Comparison of ENCODE assay signal across 10 cellular contexts in the genomic region with DNA sequence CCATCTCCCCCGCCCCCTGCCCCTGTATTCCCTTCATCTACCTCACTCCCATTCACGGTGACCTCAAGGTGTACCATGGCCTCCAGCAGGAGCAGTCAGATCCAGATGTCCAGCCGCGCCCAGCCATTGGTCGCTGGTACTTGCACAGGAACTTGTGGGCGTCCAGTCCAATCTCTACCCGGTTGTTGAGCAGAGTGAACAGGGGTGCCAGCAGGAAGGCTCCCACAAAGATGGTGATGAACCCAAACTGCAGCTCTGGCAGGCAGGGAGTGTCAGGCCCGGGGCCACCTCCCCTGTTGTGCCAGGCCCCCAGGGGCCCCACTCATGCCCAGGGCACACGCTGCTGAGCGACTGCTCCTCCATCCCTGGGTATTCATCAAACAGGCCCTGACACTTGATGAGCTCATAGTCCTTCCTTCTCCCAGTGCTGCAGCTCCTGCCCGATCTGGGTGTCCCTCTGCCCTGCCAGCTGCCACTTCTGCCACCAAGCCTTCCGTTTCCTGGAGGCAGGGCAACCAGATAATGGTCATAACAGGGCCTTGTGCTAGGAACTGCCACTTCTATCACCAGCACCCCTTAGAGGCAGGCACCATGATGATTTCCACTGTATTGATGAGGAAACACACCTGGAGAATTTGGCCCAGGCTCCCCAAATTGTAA. TPM values are rescaled to one million over a fixed set of nuclear protein-coding genes. Genes with fewer than 3 reads are reported as not detected.
DNase-seq lines count a peak whose midpoint lies in the region; ATAC-seq, FAIRE-seq and TF ChIP-seq lines count a peak whose summit lies in the region.
"Had no signal": no experiment of that assay in that cellular context is flagged by ENCODE, and none has a peak within 500 bp of the region (broad histone marks: within the 10 kb centered on the region; RNA-seq: fewer than 3 reads in every experiment).

No MANE protein-coding gene starts in this region.

- no peaks in the 10 kb centered on the region for H4K20me1 ChIP-seq in GM23338 (replicated peaks; ENCODE audit: insufficient read depth)
- H4K20me1 ChIP-seq in keratinocyte (ENCODE audit: control insufficient read depth, extremely low read depth, insufficient read depth, low read length): no peaks in the 10 kb centered on the region

- DNase-seq in GM23338 (ENCODE audit: low spot score) (no peak), T-cell (no peak), keratinocyte (ENCODE audit: low read depth, low spot score) (no peak), foreskin melanocyte (no peak), GM19238 (ENCODE audit: insufficient read length, low spot score) (no peak), Kasumi-1 (lab: John Stamatoyannopoulos, UW) (no peak)
- DNase-seq in stimulated activated CD4-positive, alpha-beta T cell treated with anti-CD3 and anti-CD28 coated beads, Interleukin-4, amount 100 ng/mL, for 1 hour: no peak

- dilution Hi-C loops in keratinocyte (cut with MboI; ENCODE audit: extremely low pct_ligation_motif_present, low sequenced_read_pairs): no loop called here

- no peaks in the 10 kb centered on the region for H3K9me3 ChIP-seq in keratinocyte (ENCODE audit: control insufficient read depth, low read depth, low read length)

- H3K9me3 Mint-ChIP-seq in GM23338: no peaks in the 10 kb centered on the region; the same call in 2 of the 3 replicates
- no peaks in the 10 kb centered on the region for H3K9me3 Mint-ChIP-seq in T-cell

- H2AFZ ChIP-seq in GM23338 (peak overlapping the region; percentile 94), keratinocyte (ENCODE audit: control insufficient read depth, low read length) (no peak overlapping the region)

- H3K27me3 ChIP-seq in GM23338 (ENCODE audit: insufficient read depth) (peaks cover 8% of the 10 kb centered on the region), keratinocyte (ENCODE audit: control insufficient read depth, extremely low read depth, insufficient read depth, low read length) (no peaks in the 10 kb centered on the region)

- H3K4me3 Mint-ChIP-seq in GM23338: peak overlapping the region; percentile 77
- H3K4me3 Mint-ChIP-seq in T-cell: peak overlapping the region; percentile 36 to 83 (median 48)

- FAIRE-seq in keratinocyte (lab: Jason Lieb, UNC): no peak
- FAIRE-seq: bronchial epithelial cell, RCC 7860 had no signal

- H3K9ac ChIP-seq in keratinocyte (ENCODE audit: control insufficient read depth, extremely low read depth, insufficient read depth, low read length): no peak overlapping the region

- H3K4me2 ChIP-seq in GM23338: peak overlapping the region; percentile 94
- H3K4me2 ChIP-seq in keratinocyte (ENCODE audit: control insufficient read depth, extremely low read depth, insufficient read depth, low read depth, low read length): peak overlapping the region; percentile 82

- H3K9me2 ChIP-seq in GM23338 (ENCODE audit: insufficient read depth): no peaks in the 10 kb centered on the region

- H3K36me3 ChIP-seq in GM23338 (ENCODE audit: insufficient read depth): no peaks in the 10 kb centered on the region
- no peaks in the 10 kb centered on the region for H3K36me3 ChIP-seq in keratinocyte (ENCODE audit: control insufficient read depth in 2 of 2, extremely low read depth in 1 of 2, insufficient read depth in 2 of 2, low read length in 2 of 2)

- no peaks in the 10 kb centered on the region for H3K9me1 ChIP-seq in keratinocyte (ENCODE audit: control insufficient read depth, extremely low read depth, insufficient read depth, low read length)

- POLR2A ChIA-PET in T-cell (lab: Charles Lee): interaction anchor here in 1 of 2 donors (0.7 to 1.4 kb wide), 2 partner anchors 60 to 687 kb away, joined by 5 to 6 read pairs; no protein-coding TSS in a partner anchor

- TF ChIP-seq CTCF in GM23338 (conservative IDR thresholded peaks at IDR 0.05; ENCODE audit: low read depth in 2 of 2) (no peak), keratinocyte (optimal IDR thresholded peaks at IDR 0.05 in 1 of 3, IDR thresholded peaks at IDR 0.05 in 1 of 3, conservative IDR thresholded peaks at IDR 0.05 in 1 of 3; ENCODE audit: extremely low read depth in 1 of 3, insufficient read depth in 2 of 3, low read length in 3 of 3) (no peak)

- no peak overlapping the region for H3K27ac ChIP-seq in GM23338 (ENCODE audit: low read depth)
- no peak overlapping the region for H3K27ac ChIP-seq in keratinocyte (ENCODE audit: control insufficient read depth, insufficient read depth, low read length)
- H3K27ac ChIP-seq in skin epidermis: peak overlapping the region in 13 of 21 experiments; percentile 37 to 87 (median 71)

- CTCF ChIA-PET in T-cell (lab: Charles Lee): no interaction called here

- H3K4me1 Mint-ChIP-seq in GM23338 (peaks cover 8% of the 10 kb centered on the region), T-cell (peaks cover 18 to 25% (median 23%) of the 10 kb centered on the region in 3 donors)

- H3K4me1 ChIP-seq in GM23338 (ENCODE audit: insufficient read depth) (peaks cover 16% of the 10 kb centered on the region), keratinocyte (ENCODE audit: control insufficient read depth, extremely low read depth, insufficient read depth, low read length) (peaks cover 12% of the 10 kb centered on the region)

- H3K36me3 Mint-ChIP-seq in GM23338 (ENCODE audit: low read depth): no peaks in the 10 kb centered on the region
- no peaks in the 10 kb centered on the region for H3K36me3 Mint-ChIP-seq in T-cell

- peak overlapping the region; percentile 73 for H3K4me3 ChIP-seq in GM23338
- no peak overlapping the region for H3K4me3 ChIP-seq in keratinocyte (ENCODE audit: control insufficient read depth in 2 of 3, extremely low read depth in 1 of 3, insufficient read depth in 2 of 3, low read depth in 1 of 3, low read length in 3 of 3)
- H3K4me3 ChIP-seq in skin epidermis: peak overlapping the region in 2 of 7 experiments; percentile 14 to 45

- H3F3A ChIP-seq in GM23338 (replicated peaks; ENCODE audit: low read depth): peaks cover 4% of the 10 kb centered on the region; the same call in 1 of the 2 replicates

- H3K27ac Mint-ChIP-seq in GM23338: no peak overlapping the region
- H3K27ac Mint-ChIP-seq in T-cell: peak overlapping the region; percentile 21 to 79

- ATAC-seq in GM23338: no peak
- no peak for ATAC-seq in T-cell (replicated peaks in 1 of 4)

- H3K79me2 ChIP-seq in GM23338 (replicated peaks; ENCODE audit: insufficient read depth) (no peaks in the 10 kb centered on the region), keratinocyte (ENCODE audit: control insufficient read depth, insufficient read depth, low read length) (no peaks in the 10 kb centered on the region)

- H3K27me3 Mint-ChIP-seq in GM23338 (ENCODE audit: insufficient read depth, low read depth, poor library complexity) (peaks cover 21% of the 10 kb centered on the region), T-cell (no peaks in the 10 kb centered on the region)

TF ChIP-seq in GM23338, 12 proteins besides CTCF, POLR2A, EP300 and RAD21 (continues in another document):
- TF ChIP-seq, protein P1, sequence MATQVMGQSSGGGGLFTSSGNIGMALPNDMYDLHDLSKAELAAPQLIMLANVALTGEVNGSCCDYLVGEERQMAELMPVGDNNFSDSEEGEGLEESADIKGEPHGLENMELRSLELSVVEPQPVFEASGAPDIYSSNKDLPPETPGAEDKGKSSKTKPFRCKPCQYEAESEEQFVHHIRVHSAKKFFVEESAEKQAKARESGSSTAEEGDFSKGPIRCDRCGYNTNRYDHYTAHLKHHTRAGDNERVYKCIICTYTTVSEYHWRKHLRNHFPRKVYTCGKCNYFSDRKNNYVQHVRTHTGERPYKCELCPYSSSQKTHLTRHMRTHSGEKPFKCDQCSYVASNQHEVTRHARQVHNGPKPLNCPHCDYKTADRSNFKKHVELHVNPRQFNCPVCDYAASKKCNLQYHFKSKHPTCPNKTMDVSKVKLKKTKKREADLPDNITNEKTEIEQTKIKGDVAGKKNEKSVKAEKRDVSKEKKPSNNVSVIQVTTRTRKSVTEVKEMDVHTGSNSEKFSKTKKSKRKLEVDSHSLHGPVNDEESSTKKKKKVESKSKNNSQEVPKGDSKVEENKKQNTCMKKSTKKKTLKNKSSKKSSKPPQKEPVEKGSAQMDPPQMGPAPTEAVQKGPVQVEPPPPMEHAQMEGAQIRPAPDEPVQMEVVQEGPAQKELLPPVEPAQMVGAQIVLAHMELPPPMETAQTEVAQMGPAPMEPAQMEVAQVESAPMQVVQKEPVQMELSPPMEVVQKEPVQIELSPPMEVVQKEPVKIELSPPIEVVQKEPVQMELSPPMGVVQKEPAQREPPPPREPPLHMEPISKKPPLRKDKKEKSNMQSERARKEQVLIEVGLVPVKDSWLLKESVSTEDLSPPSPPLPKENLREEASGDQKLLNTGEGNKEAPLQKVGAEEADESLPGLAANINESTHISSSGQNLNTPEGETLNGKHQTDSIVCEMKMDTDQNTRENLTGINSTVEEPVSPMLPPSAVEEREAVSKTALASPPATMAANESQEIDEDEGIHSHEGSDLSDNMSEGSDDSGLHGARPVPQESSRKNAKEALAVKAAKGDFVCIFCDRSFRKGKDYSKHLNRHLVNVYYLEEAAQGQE (IDR thresholded peaks at IDR 0.05; ENCODE audit: unreplicated experiment): no peak
- TF ChIP-seq CREB1 (CRISPR knock-in tag; IDR thresholded peaks at IDR 0.05; ENCODE audit: low read depth): no peak

RNA-seq across cellular contexts. Expression of a gene that starts 5.7 kb away (rescaled TPM):
- 37.5 and 46.4 TPM in 2 replicates for total RNA-seq in GM23338 (2014; rRNA removed; shearing (Covaris generic))
- polyA plus RNA-seq in GM23338 (2016; fragmentation: Nextera tagmentation; extraction: Ambion mirVana) (19.5 and 22.5 TPM in 2 replicates), keratinocyte (5.0 to 7.1 TPM (median 5.1 TPM) in 3 replicates)
- total RNA-seq in T-cell: 10 to 100 TPM in 3 of 5 donors, 1 to 10 TPM in 2; 7.0 to 17.6 (median 12.3) TPM
- 2.4 TPM for polyA plus RNA-seq in keratinocyte (2011; ENCODE audit: low read depth)
- polyA plus RNA-seq in keratinocyte (2011; cell fraction: cytosol; rRNA removed): 2.6 and 4.1 TPM in 2 replicates
- 10.6 and 14.4 TPM in 2 replicates for polyA plus RNA-seq in keratinocyte (2011; cell fraction: nucleus; rRNA removed)
- polyA plus RNA-seq in keratinocyte (2012; ENCODE audit: low replicate concordance): 2.1 and 5.8 TPM in 2 replicates
- 4.3 to 8.0 TPM (median 4.6 TPM) in 3 replicates for polyA minus RNA-seq in keratinocyte
- 4.4 TPM for polyA minus RNA-seq in keratinocyte (2011; cell fraction: cytosol; rRNA and poly(A)+ RNA removed)
- 3.0 and 4.4 TPM in 2 replicates for polyA minus RNA-seq in keratinocyte (2011; cell fraction: nucleus; rRNA and poly(A)+ RNA removed)

RNA-seq across cellular contexts. Expression of a gene that starts 18.8 kb away (rescaled TPM):
- 1.6 and 1.8 TPM in 2 replicates for total RNA-seq in GM23338 (2014; rRNA removed; shearing (Covaris generic))
- polyA plus RNA-seq in GM23338 (2016; fragmentation: Nextera tagmentation; extraction: Ambion mirVana) (0.44 and 1.1 TPM in 2 replicates), keratinocyte (1.7 to 3.6 TPM (median 2.5 TPM) in 3 replicates)
- 10 to 100 TPM in 3 of 5 donors, 1 to 10 TPM in 2; 6.6 to 13.2 (median 11.3) TPM for total RNA-seq in T-cell
- 0.85 TPM for polyA plus RNA-seq in keratinocyte (2011; ENCODE audit: low read depth)
- 0.83 and 3.8 TPM in 2 replicates for polyA plus RNA-seq in keratinocyte (2011; cell fraction: cytosol; rRNA removed)
- 2.1 and 3.4 TPM in 2 replicates for polyA plus RNA-seq in keratinocyte (2011; cell fraction: nucleus; rRNA removed)
- polyA plus RNA-seq in keratinocyte (2012; ENCODE audit: low replicate concordance): 1.6 and 4.7 TPM in 2 replicates
- 3.3 to 12.7 TPM (median 7.3 TPM) in 3 replicates for polyA minus RNA-seq in keratinocyte
- polyA minus RNA-seq in keratinocyte (2011; cell fraction: cytosol; rRNA and poly(A)+ RNA removed): 9.6 TPM
- 2.2 and 5.0 TPM in 2 replicates for polyA minus RNA-seq in keratinocyte (2011; cell fraction: nucleus; rRNA and poly(A)+ RNA removed)

Comparison
In these comparisons a context has a peak if more than half of its experiments do, and no peak if none do; other contexts are left out.
1. H3K27ac ChIP-seq: peak in skin epidermis (13 of 21); none in GM23338 (single experiment) and keratinocyte (single experiment).